ENCODE assay signal across 22 cellular contexts in genomic region chr10:409403-410040, GRCh38.
"Had no signal": no experiment of that assay in that cellular context is flagged by ENCODE, and none has a peak within 500 bp of the region (broad histone marks: within the 10 kb centered on the region; RNA-seq: fewer than 3 reads in every experiment).

No MANE protein-coding gene starts in this region.

- H3K4me1 ChIP-seq: colonic mucosa, gastrocnemius medialis, left lung, tibial artery had no signal

- H3K9me3 Mint-ChIP-seq: activated CD4-positive, alpha-beta T cell treated with anti-CD3 and anti-CD28 coated beads, Interleukin-2, amount 10 ng/mL, durations not matched to agents 7 days and 5 days; activated naive CD8-positive, alpha-beta T cell treated with anti-CD3 and anti-CD28 coated beads, Interleukin-2, amount 10 ng/mL, durations not matched to agents 7 days and 5 days; activated T-cell treated with anti-CD3 and anti-CD28 coated beads, Interleukin-2, amount 50 U/mL, for 24 hours; activated T-helper 2 cell treated with anti-CD3 and anti-CD28 coated beads, Interferon-gamma antibody, Interleukin-2, Interleukin-4, amounts not matched to agents 10 μg/mL and 5 μg/mL and 100 μg/mL, durations not matched to agents 14 hours and 24 hours and 36 hours; central memory CD8-positive, alpha-beta T cell; memory B cell; natural killer cell had no signal

- FAIRE-seq: endometrium, urothelium cell line had no signal

- H3K27me3 ChIP-seq: colonic mucosa, gastrocnemius medialis, left lung, tibial artery had no signal

- H3K36me3 ChIP-seq: colonic mucosa, neutrophil had no signal

- H3K27me3 Mint-ChIP-seq: activated CD4-positive, alpha-beta T cell treated with anti-CD3 and anti-CD28 coated beads, Interleukin-2, amount 10 ng/mL, durations not matched to agents 7 days and 5 days; activated T-cell treated with anti-CD3 and anti-CD28 coated beads, Interleukin-2, amount 50 U/mL, for 24 hours had no signal

- ATAC-seq: activated CD4-positive, CD25-positive, alpha-beta regulatory T cell treated with anti-CD3 and anti-CD28 coated beads, Interleukin-2, amount 50 U/mL, for 24 hours; activated CD8-positive, alpha-beta T cell treated with anti-CD3 and anti-CD28 coated beads, Interleukin-2, amount 10 ng/mL, durations not matched to agents 7 days and 5 days; gastrocnemius medialis; left lung; natural killer cell; stimulated activated naive CD8-positive, alpha-beta T cell treated with anti-CD3 and anti-CD28 coated beads, Interleukin-15, Interleukin-2, amounts not matched to agents 100 U/mL and 50 U/mL, for 24 hours had no signal

- DNase-seq: activated CD4-positive, alpha-beta T cell treated with anti-CD3 and anti-CD28 coated beads, Interleukin-2, amount 10 ng/mL, durations not matched to agents 7 days and 5 days; activated CD8-positive, alpha-beta T cell treated with anti-CD3 and anti-CD28 coated beads, Interleukin-2, amount 10 ng/mL, durations not matched to agents 7 days and 5 days; activated naive CD4-positive, alpha-beta T cell treated with Interleukin-2 at 50 U/mL for 16 hours; activated naive CD8-positive, alpha-beta T cell treated with anti-CD3 and anti-CD28 coated beads, Interleukin-2, amount 10 ng/mL, durations not matched to agents 7 days and 5 days; activated T-cell treated with anti-CD3 and anti-CD28 coated beads, Interleukin-2, amount 50 U/mL, for 24 hours; anterior cingulate cortex; colonic mucosa; gastrocnemius medialis; left lung; natural killer cell; stimulated activated naive CD8-positive, alpha-beta T cell treated with anti-CD3 and anti-CD28 coated beads, Interleukin-15, Interleukin-2, amounts not matched to agents 100 U/mL and 50 U/mL, for 24 hours; substantia nigra; T1000; tibial artery had no signal

- H3K36me3 Mint-ChIP-seq: activated naive CD8-positive, alpha-beta T cell treated with anti-CD3 and anti-CD28 coated beads, Interleukin-2, amount 10 ng/mL, durations not matched to agents 7 days and 5 days had no signal

- H3K4me3 ChIP-seq: colonic mucosa, gastrocnemius medialis, left lung, tibial artery had no signal

- H3K4me1 Mint-ChIP-seq: activated naive CD8-positive, alpha-beta T cell treated with anti-CD3 and anti-CD28 coated beads, Interleukin-2, amount 10 ng/mL, durations not matched to agents 7 days and 5 days; central memory CD8-positive, alpha-beta T cell had no signal

- H3K9me3 ChIP-seq: colonic mucosa, gastrocnemius medialis, left lung, neutrophil, tibial artery had no signal

- H3K27ac ChIP-seq: colonic mucosa, gastrocnemius medialis, left lung, neutrophil, tibial artery had no signal

- H3K4me3 Mint-ChIP-seq: activated CD4-positive, alpha-beta T cell treated with anti-CD3 and anti-CD28 coated beads, Interleukin-2, amount 10 ng/mL, durations not matched to agents 7 days and 5 days; activated CD8-positive, alpha-beta T cell treated with anti-CD3 and anti-CD28 coated beads, Interleukin-2, amount 10 ng/mL, durations not matched to agents 7 days and 5 days; activated naive CD8-positive, alpha-beta T cell treated with anti-CD3 and anti-CD28 coated beads, Interleukin-2, amount 10 ng/mL, durations not matched to agents 7 days and 5 days; activated T-cell treated with anti-CD3 and anti-CD28 coated beads, Interleukin-2, amount 50 U/mL, for 24 hours; brain; central memory CD8-positive, alpha-beta T cell; memory B cell; natural killer cell had no signal

- H3K27ac Mint-ChIP-seq: activated CD4-positive, alpha-beta T cell treated with anti-CD3 and anti-CD28 coated beads, Interleukin-2, amount 10 ng/mL, durations not matched to agents 7 days and 5 days; activated CD8-positive, alpha-beta T cell treated with anti-CD3 and anti-CD28 coated beads, Interleukin-2, amount 10 ng/mL, durations not matched to agents 7 days and 5 days; activated naive CD8-positive, alpha-beta T cell treated with anti-CD3 and anti-CD28 coated beads, Interleukin-2, amount 10 ng/mL, durations not matched to agents 7 days and 5 days; activated T-cell treated with anti-CD3 and anti-CD28 coated beads, Interleukin-2, amount 50 U/mL, for 24 hours; activated T-helper 2 cell treated with anti-CD3 and anti-CD28 coated beads, Interferon-gamma antibody, Interleukin-2, Interleukin-4, amounts not matched to agents 10 μg/mL and 5 μg/mL and 100 μg/mL, durations not matched to agents 14 hours and 24 hours and 36 hours; memory B cell; natural killer cell had no signal
